ENCODE assay signal across 8 cellular contexts in genomic region chr10:63266337-63267327, GRCh38.
DNase-seq lines count a peak whose midpoint lies in the region; ATAC-seq, FAIRE-seq and TF ChIP-seq lines count a peak whose summit lies in the region.

No MANE protein-coding gene starts in this region.

- H3K4me3 Mint-ChIP-seq in stimulated activated naive CD8-positive, alpha-beta T cell treated with anti-CD3 and anti-CD28 coated beads, Interleukin-15, Interleukin-2, amounts not matched to agents 100 ng/mL and 50 ng/mL, for 24 hours: peak overlapping the region; percentile 95
- peak overlapping the region; percentile 96 for H3K4me3 Mint-ChIP-seq in activated naive CD8-positive, alpha-beta T cell treated with anti-CD3 and anti-CD28 coated beads, Interleukin-2, amount 10 ng/mL, durations not matched to agents 7 days and 5 days

- no peak for ATAC-seq in stimulated activated naive CD8-positive, alpha-beta T cell treated with anti-CD3 and anti-CD28 coated beads, Interleukin-15, Interleukin-2, amounts not matched to agents 100 U/mL and 50 U/mL, for 24 hours
- ATAC-seq in activated naive CD8-positive, alpha-beta T cell treated with anti-CD3 and anti-CD28 coated beads, Interleukin-2, amount 10 ng/mL, durations not matched to agents 7 days and 5 days (ENCODE audit: low read depth): no peak
- ATAC-seq in GM19023 (IDR thresholded peaks at IDR 0.05; ENCODE audit: unreplicated experiment) (no peak), HG02884 (IDR thresholded peaks at IDR 0.05; ENCODE audit: unreplicated experiment) (no peak)

- dilution Hi-C loops in keratinocyte (cut with MboI; ENCODE audit: extremely low pct_ligation_motif_present, low sequenced_read_pairs): no loop called here

- peaks cover 5% of the 10 kb centered on the region for H3K4me1 ChIP-seq in keratinocyte (ENCODE audit: control insufficient read depth, extremely low read depth, insufficient read depth, low read length)
- peaks cover 0 to 38% (median 15%) of the 10 kb centered on the region in 4 donors for H3K4me1 ChIP-seq in tibial artery

- no peak overlapping the region for H2AFZ ChIP-seq in keratinocyte (ENCODE audit: control insufficient read depth, low read length)

- TF ChIP-seq CTCF in keratinocyte (optimal IDR thresholded peaks at IDR 0.05 in 1 of 3, IDR thresholded peaks at IDR 0.05 in 1 of 3, conservative IDR thresholded peaks at IDR 0.05 in 1 of 3; ENCODE audit: extremely low read depth in 1 of 3, insufficient read depth in 2 of 3, low read length in 3 of 3) (no peak), tibial artery (IDR thresholded peaks at IDR 0.05) (no peak)

- H3K36me3 Mint-ChIP-seq in stimulated activated naive CD8-positive, alpha-beta T cell treated with anti-CD3 and anti-CD28 coated beads, Interleukin-15, Interleukin-2, amounts not matched to agents 100 ng/mL and 50 ng/mL, for 24 hours (ENCODE audit: low read depth): peaks cover 5% of the 10 kb centered on the region
- H3K36me3 Mint-ChIP-seq in activated naive CD8-positive, alpha-beta T cell treated with anti-CD3 and anti-CD28 coated beads, Interleukin-2, amount 10 ng/mL, durations not matched to agents 7 days and 5 days: peaks cover 12% of the 10 kb centered on the region

- POLR2A ChIA-PET in activated naive CD8-positive, alpha-beta T cell treated with anti-CD3 and anti-CD28 coated beads, Interleukin-2, amount 10 ng/mL, durations not matched to agents 7 days and 5 days (lab: Charles Lee): interaction anchor here (0.7 to 3.7 kb wide), 8 partner anchors 25 to 462 kb away, joined by 3 to 33 read pairs (median 4); partner anchors contain the start of genes ADO and REEP3

- DNase-seq in stimulated activated naive CD8-positive, alpha-beta T cell treated with anti-CD3 and anti-CD28 coated beads, Interleukin-15, Interleukin-2, amounts not matched to agents 100 U/mL and 50 U/mL, for 24 hours: no peak
- no peak for DNase-seq in activated naive CD8-positive, alpha-beta T cell treated with anti-CD3 and anti-CD28 coated beads, Interleukin-2, amount 10 ng/mL, durations not matched to agents 7 days and 5 days
- DNase-seq in keratinocyte (ENCODE audit: low read depth, low spot score): no peak
- DNase-seq in tibial artery: no peak
- DNase-seq in SIG-M5 (lab: John Stamatoyannopoulos, UW): no peak

- peaks cover 76% of the 10 kb centered on the region for H3K79me2 ChIP-seq in keratinocyte (ENCODE audit: control insufficient read depth, insufficient read depth, low read length)

- H3K4me3 ChIP-seq in keratinocyte (ENCODE audit: control insufficient read depth in 2 of 3, extremely low read depth in 1 of 3, insufficient read depth in 2 of 3, low read depth in 1 of 3, low read length in 3 of 3) (peak overlapping the region; percentile 54 to 88 (median 83)), tibial artery (peak overlapping the region; percentile 59 to 62)

- peaks cover 0 to under 1% of the 10 kb centered on the region in 2 experiments for H3K36me3 ChIP-seq in keratinocyte (ENCODE audit: control insufficient read depth in 2 of 2, extremely low read depth in 1 of 2, insufficient read depth in 2 of 2, low read length in 2 of 2)
- no peaks in the 10 kb centered on the region for H3K36me3 ChIP-seq in tibial artery

- H3K27me3 ChIP-seq in keratinocyte (ENCODE audit: control insufficient read depth, extremely low read depth, insufficient read depth, low read length) (no peaks in the 10 kb centered on the region), tibial artery (no peaks in the 10 kb centered on the region)

- peak overlapping the region; percentile 96 for H3K9ac ChIP-seq in keratinocyte (ENCODE audit: control insufficient read depth, extremely low read depth, insufficient read depth, low read length)

- FAIRE-seq in keratinocyte (lab: Jason Lieb, UNC): no peak

- peak overlapping the region; percentile 80 for H3K4me2 ChIP-seq in keratinocyte (ENCODE audit: control insufficient read depth, extremely low read depth, insufficient read depth, low read depth, low read length)

- H3K9me3 ChIP-seq in keratinocyte (ENCODE audit: control insufficient read depth, low read depth, low read length): no peaks in the 10 kb centered on the region
- no peaks in the 10 kb centered on the region for H3K9me3 ChIP-seq in tibial artery

- H3K9me3 Mint-ChIP-seq in stimulated activated naive CD8-positive, alpha-beta T cell treated with anti-CD3 and anti-CD28 coated beads, Interleukin-15, Interleukin-2, amounts not matched to agents 100 ng/mL and 50 ng/mL, for 24 hours: no peaks in the 10 kb centered on the region
- no peaks in the 10 kb centered on the region for H3K9me3 Mint-ChIP-seq in activated naive CD8-positive, alpha-beta T cell treated with anti-CD3 and anti-CD28 coated beads, Interleukin-2, amount 10 ng/mL, durations not matched to agents 7 days and 5 days

- H3K27ac ChIP-seq in keratinocyte (ENCODE audit: control insufficient read depth, insufficient read depth, low read length) (peak overlapping the region; percentile 97), tibial artery (peak overlapping the region; percentile 81 to 86)

- H3K27ac Mint-ChIP-seq in stimulated activated naive CD8-positive, alpha-beta T cell treated with anti-CD3 and anti-CD28 coated beads, Interleukin-15, Interleukin-2, amounts not matched to agents 100 ng/mL and 50 ng/mL, for 24 hours: peak overlapping the region; percentile 98
- H3K27ac Mint-ChIP-seq in activated naive CD8-positive, alpha-beta T cell treated with anti-CD3 and anti-CD28 coated beads, Interleukin-2, amount 10 ng/mL, durations not matched to agents 7 days and 5 days: peak overlapping the region; percentile 98

- no peaks in the 10 kb centered on the region for H3K9me1 ChIP-seq in keratinocyte (ENCODE audit: control insufficient read depth, extremely low read depth, insufficient read depth, low read length)

- intact Hi-C loops in tibial artery (cut with DNase I; ENCODE audit: low total_unique reads): loop anchor here (5.0 kb wide), 1 partner anchor 256 kb away; the partner anchor contains the start of gene REEP3

- H3K4me1 Mint-ChIP-seq in stimulated activated naive CD8-positive, alpha-beta T cell treated with anti-CD3 and anti-CD28 coated beads, Interleukin-15, Interleukin-2, amounts not matched to agents 100 ng/mL and 50 ng/mL, for 24 hours (ENCODE audit: low read depth): peaks cover 52% of the 10 kb centered on the region
- peaks cover 18% of the 10 kb centered on the region for H3K4me1 Mint-ChIP-seq in activated naive CD8-positive, alpha-beta T cell treated with anti-CD3 and anti-CD28 coated beads, Interleukin-2, amount 10 ng/mL, durations not matched to agents 7 days and 5 days

- H4K20me1 ChIP-seq in keratinocyte (ENCODE audit: control insufficient read depth, extremely low read depth, insufficient read depth, low read length): no peaks in the 10 kb centered on the region

- H3K27me3 Mint-ChIP-seq in stimulated activated naive CD8-positive, alpha-beta T cell treated with anti-CD3 and anti-CD28 coated beads, Interleukin-15, Interleukin-2, amounts not matched to agents 100 ng/mL and 50 ng/mL, for 24 hours: no peaks in the 10 kb centered on the region
- H3K27me3 Mint-ChIP-seq in activated naive CD8-positive, alpha-beta T cell treated with anti-CD3 and anti-CD28 coated beads, Interleukin-2, amount 10 ng/mL, durations not matched to agents 7 days and 5 days: no peaks in the 10 kb centered on the region
